ENCODE assay signal across 13 cellular contexts in the genomic region with DNA sequence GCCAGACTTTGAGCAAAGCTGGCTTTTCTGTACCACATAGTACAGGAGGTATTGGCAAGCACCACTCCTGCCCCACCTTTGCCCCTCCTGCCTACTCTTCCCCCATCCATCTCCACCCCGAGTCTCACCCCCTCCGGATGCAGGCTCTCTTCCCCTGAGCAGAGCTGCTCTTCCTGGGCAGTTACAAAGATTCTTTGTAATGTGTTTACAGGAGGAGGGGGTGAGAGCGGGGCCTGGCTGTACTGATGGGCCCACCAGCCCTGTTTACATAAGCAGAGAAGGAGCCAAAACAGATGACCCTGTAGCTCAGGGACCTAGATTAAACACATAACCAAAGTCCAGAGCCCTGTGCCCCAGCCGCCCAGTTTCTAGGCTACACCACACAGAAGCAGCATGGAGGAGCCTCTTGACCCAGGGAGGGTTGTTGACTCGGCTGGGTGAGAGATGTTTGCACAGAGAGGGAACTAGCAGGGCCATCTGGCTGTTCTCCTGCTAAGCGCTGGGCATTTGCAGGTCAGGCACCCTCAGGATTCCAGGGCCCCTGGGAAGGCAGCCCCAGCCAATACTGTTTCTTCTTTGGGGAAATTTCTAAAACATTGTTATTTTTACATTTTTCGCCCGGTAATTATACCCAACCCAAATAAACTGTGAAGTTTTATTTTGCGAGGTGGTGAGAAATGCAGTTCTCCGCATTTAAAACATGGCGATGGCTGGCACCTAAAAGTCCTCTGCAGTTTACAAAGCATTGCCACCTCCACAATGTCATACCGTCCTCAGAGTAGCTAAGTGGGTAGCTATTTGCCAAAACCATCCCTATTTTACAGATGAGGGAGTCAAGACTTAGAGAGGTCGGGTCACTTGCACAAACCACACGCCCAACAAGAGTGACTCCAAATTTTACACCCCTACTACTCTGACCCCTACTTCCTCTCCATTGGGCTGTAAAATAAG. TPM values are rescaled to one million over a fixed set of nuclear protein-coding genes. Genes with fewer than 3 reads are reported as not detected.
DNase-seq lines count a peak whose midpoint lies in the region; ATAC-seq and TF ChIP-seq lines count a peak whose summit lies in the region.
"Had no signal": no experiment of that assay in that cellular context is flagged by ENCODE, and none has a peak within 500 bp of the region (broad histone marks: within the 10 kb centered on the region; RNA-seq: fewer than 3 reads in every experiment).

No MANE protein-coding gene starts in this region.

- no peak overlapping the region for H3K4me3 Mint-ChIP-seq in activated T-cell treated with anti-CD3 and anti-CD28 coated beads, Interleukin-2, amount 50 U/mL, for 72 hours
- no peak overlapping the region for H3K4me3 Mint-ChIP-seq in Calu3 (ENCODE audit: low read depth, unreplicated experiment)
- H3K4me3 Mint-ChIP-seq: activated B cell treated with CpG ODN at 0.5 μM for 24 hours had no signal

- BruUV-seq in Calu3 (replicated peaks; lab: Mats Ljungman, UMichigan) = no TSS peak

- no peaks in the 10 kb centered on the region for H3K4me1 Mint-ChIP-seq in activated T-cell treated with anti-CD3 and anti-CD28 coated beads, Interleukin-2, amount 50 U/mL, for 72 hours (ENCODE audit: low read depth)
- peaks cover 8% of the 10 kb centered on the region for H3K4me1 Mint-ChIP-seq in Calu3 (ENCODE audit: low read depth, unreplicated experiment)
- H3K4me1 Mint-ChIP-seq: activated B cell treated with CpG ODN at 0.5 μM for 24 hours had no signal

- CTCF ChIA-PET in Calu3 (lab: Charles Lee) = no interaction called here

- no peaks in the 10 kb centered on the region for H3K27me3 ChIP-seq in Peyer's patch
- H3K27me3 ChIP-seq in prostate gland (replicated peaks; ENCODE audit: insufficient read depth) = no peaks in the 10 kb centered on the region

- H3K9me3 ChIP-seq in Peyer's patch = no peaks in the 10 kb centered on the region
- no peaks in the 10 kb centered on the region for H3K9me3 ChIP-seq in prostate gland

- H3K27ac Mint-ChIP-seq in activated T-cell treated with anti-CD3 and anti-CD28 coated beads, Interleukin-2, amount 50 U/mL, for 72 hours = no peak overlapping the region
- no peak overlapping the region for H3K27ac Mint-ChIP-seq in Calu3 (ENCODE audit: unreplicated experiment)
- H3K27ac Mint-ChIP-seq: activated B cell treated with CpG ODN at 0.5 μM for 24 hours had no signal

- H3K4me3 ChIP-seq in Peyer's patch (no peak overlapping the region), prostate gland (no peak overlapping the region)
- H3K4me3 ChIP-seq: skin epidermis had no signal

- DNase-seq in HuH-7.5 (ENCODE audit: low spot score) = peak; percentile 92
- peak in 2 of 3 donors; percentile 65 to 73 for DNase-seq in Peyer's patch
- peak; percentile 44 for DNase-seq in iPS-NIHi11 (ENCODE audit: low spot score)
- DNase-seq in prostate gland (ENCODE audit: low spot score) = peak; percentile 71
- no peak for DNase-seq in activated T-cell treated with anti-CD3 and anti-CD28 coated beads, Interleukin-2, amount 50 U/mL, for 72 hours
- DNase-seq in SKM-1 (lab: John Stamatoyannopoulos, UW; ENCODE audit: unreplicated experiment) = no peak
- DNase-seq in Calu3 = no peak
- DNase-seq: activated B cell treated with CpG ODN at 0.5 μM for 24 hours; activated naive CD4-positive, alpha-beta T cell treated with Interleukin-2 at 50 U/mL for 16 hours; DND-41; stimulated activated naive CD4-positive, alpha-beta T cell treated with Interleukin-2 at 50 U/mL for 16 hours had no signal

- H3K36me3 Mint-ChIP-seq in activated T-cell treated with anti-CD3 and anti-CD28 coated beads, Interleukin-2, amount 50 U/mL, for 72 hours (ENCODE audit: insufficient read depth in 2 of 2) = no peaks in the 10 kb centered on the region
- no peaks in the 10 kb centered on the region for H3K36me3 Mint-ChIP-seq in Calu3 (ENCODE audit: insufficient read depth, unreplicated experiment)

- TF ChIP-seq POLR2A in Peyer's patch (IDR thresholded peaks at IDR 0.05) (no peak), prostate gland (IDR thresholded peaks at IDR 0.05) (no peak)

- no peaks in the 10 kb centered on the region for H3K36me3 ChIP-seq in Peyer's patch
- no peaks in the 10 kb centered on the region for H3K36me3 ChIP-seq in prostate gland

- TF ChIP-seq CTCF in Peyer's patch (IDR thresholded peaks at IDR 0.05) (no peak), prostate gland (IDR thresholded peaks at IDR 0.05) (no peak), Calu3 (IDR thresholded peaks at IDR 0.05; ENCODE audit: unreplicated experiment) (no peak)

- ATAC-seq in activated T-cell treated with anti-CD3 and anti-CD28 coated beads, Interleukin-2, amount 50 U/mL, for 72 hours (replicated peaks in 1 of 2) = no peak
- no peak for ATAC-seq in GM18858 (IDR thresholded peaks at IDR 0.05; ENCODE audit: unreplicated experiment)

- H3K27ac ChIP-seq in Peyer's patch = peak overlapping the region in 2 of 4 donors; percentile 59 to 68
- peak overlapping the region; percentile 90 to 93 for H3K27ac ChIP-seq in prostate gland

- WGBS in prostate gland = 39% methylated on average over 14 of the region's 14 CpGs

- intact Hi-C loops in prostate gland (cut with DNase I) (no loop called here), Calu3 (cut with micrococcal nuclease; ENCODE audit: unreplicated experiment) (no loop called here)

- no peaks in the 10 kb centered on the region for H3K9me3 Mint-ChIP-seq in activated T-cell treated with anti-CD3 and anti-CD28 coated beads, Interleukin-2, amount 50 U/mL, for 72 hours
- H3K9me3 Mint-ChIP-seq in Calu3 (ENCODE audit: low read depth, unreplicated experiment) = no peaks in the 10 kb centered on the region
- H3K9me3 Mint-ChIP-seq: activated B cell treated with CpG ODN at 0.5 μM for 24 hours had no signal

- no peaks in the 10 kb centered on the region for H3K4me1 ChIP-seq in Peyer's patch
- peaks cover 22% of the 10 kb centered on the region for H3K4me1 ChIP-seq in prostate gland (replicated peaks)

- no peaks in the 10 kb centered on the region for H3K27me3 Mint-ChIP-seq in activated T-cell treated with anti-CD3 and anti-CD28 coated beads, Interleukin-2, amount 50 U/mL, for 72 hours (ENCODE audit: low read depth)
- no peaks in the 10 kb centered on the region for H3K27me3 Mint-ChIP-seq in Calu3 (ENCODE audit: unreplicated experiment)
- H3K27me3 Mint-ChIP-seq: activated B cell treated with CpG ODN at 0.5 μM for 24 hours had no signal

RNA-seq across cellular contexts. Expression of gene ZKSCAN1, which starts 11.4 kb away (rescaled TPM):
- total RNA-seq in Peyer's patch (10 to 100 TPM; 48.0 to 86.1 (median 73.5) TPM), prostate gland (10 to 100 TPM; 75.8 to 86.5 TPM), Calu3 (2022) (56.6 and 60.0 TPM in 2 replicates)
- 10 to 100 TPM; 70.3 to 78.2 TPM for total RNA-seq in activated T-cell treated with anti-CD3 and anti-CD28 coated beads, Interleukin-2, amount 50 U/mL, for 72 hours

RNA-seq across cellular contexts. Expression of gene AZGP1, which starts 28.2 kb away (rescaled TPM):
- total RNA-seq in Peyer's patch = 10 to 100 TPM in 3 of 4 donors, 1 to 10 TPM in 1; 3.3 to 30.3 (median 19.3) TPM
- total RNA-seq in prostate gland = 1,000 to 10,000 TPM; 1,167 to 4,716 TPM
- not detected for total RNA-seq in activated T-cell treated with anti-CD3 and anti-CD28 coated beads, Interleukin-2, amount 50 U/mL, for 72 hours
- total RNA-seq in Calu3 (2022) = 15.4 and 25.6 TPM in 2 replicates
- total RNA-seq: activated B cell treated with CpG ODN at 0.5 μM for 24 hours had no signal

RNA-seq across cellular contexts. Expression of gene ZSCAN21, which starts 45.6 kb away (rescaled TPM):
- total RNA-seq in Peyer's patch (10 to 100 TPM in 3 of 4 donors, 1 to 10 TPM in 1; 8.4 to 30.5 (median 12.0) TPM), prostate gland (10 to 100 TPM; 24.6 to 38.0 TPM), Calu3 (2022) (5.5 and 5.7 TPM in 2 replicates)
- total RNA-seq in activated T-cell treated with anti-CD3 and anti-CD28 coated beads, Interleukin-2, amount 50 U/mL, for 72 hours = 10 to 100 TPM in 1 of 2 donors, 1 to 10 TPM in 1; 8.4 to 12.4 TPM

Comparison
In these comparisons a context has a peak if more than half of its experiments do, and no peak if none do; other contexts are left out.
1. DNase-seq: peak in HuH-7.5 (single experiment), Peyer's patch (2 of 3), iPS-NIHi11 (single experiment) and prostate gland (single experiment); none in activated T-cell treated with anti-CD3 and anti-CD28 coated beads, Interleukin-2, amount 50 U/mL, for 72 hours (0 of 2), SKM-1 (single experiment) and Calu3 (single experiment).
2. RNA of gene AZGP1, which starts 28.2 kb away (total RNA-seq): 1,167 to 4,716 TPM in prostate gland; 3.3 to 30.3 TPM in Peyer's patch, 15.4 to 25.6 TPM in Calu3 and not detected in activated T-cell treated with anti-CD3 and anti-CD28 coated beads, Interleukin-2, amount 50 U/mL, for 72 hours; every median in the first group is over 10 times any median in the second.